ENCODE assay signal across 13 cellular contexts in genomic region chr2:190607014-190607597, GRCh38. TPM values are rescaled to one million over a fixed set of nuclear protein-coding genes. Genes with fewer than 3 reads are reported as not detected.
DNase-seq lines count a peak whose midpoint lies in the region; ATAC-seq and TF ChIP-seq lines count a peak whose summit lies in the region.
"Had no signal": no experiment of that assay in that cellular context is flagged by ENCODE, and none has a peak within 500 bp of the region (broad histone marks: within the 10 kb centered on the region; RNA-seq: fewer than 3 reads in every experiment).

No MANE protein-coding gene starts in this region.

- H2BK120ac ChIP-seq in IMR-90 (ENCODE audit: low read depth, low read length) = peak overlapping the region; percentile 65; the same call in 1 of the 2 replicates

- POLR2A ChIA-PET in IMR-90 (lab: Charles Lee; ENCODE audit: unreplicated experiment) = no interaction called here
- POLR2A ChIA-PET in naive thymus-derived CD8-positive, alpha-beta T cell (lab: Charles Lee) = no interaction called here

- no peak overlapping the region for H2BK5ac ChIP-seq in IMR-90 (ENCODE audit: low read depth, low read length, poor library complexity, severe bottlenecking)

- 0 out of 2 replicates have a peak overlapping the region, but pooled peaks have one; percentile 28 for H3K56ac ChIP-seq in IMR-90 (ENCODE audit: extremely low read depth, insufficient read depth, low read length)

- H2AK5ac ChIP-seq in IMR-90 (ENCODE audit: low read depth, low read length) = no peak overlapping the region

- no peaks in the 10 kb centered on the region for H3K9me1 ChIP-seq in IMR-90 (ENCODE audit: insufficient read depth, low read length)

- peaks cover 3% of the 10 kb centered on the region; the same call in 1 of the 2 replicates for H3K4me1 ChIP-seq in IMR-90 (ENCODE audit: control insufficient read depth, insufficient read depth, low read length)
- H3K4me1 ChIP-seq: ascending aorta, Peyer's patch had no signal

- H3K4me2 ChIP-seq in IMR-90 (ENCODE audit: low read depth, low read length) = peak overlapping the region; percentile 32; the same call in 1 of the 2 replicates

- H3K27ac ChIP-seq in IMR-90 (ENCODE audit: insufficient read depth, low read length) = no peak overlapping the region
- H3K27ac ChIP-seq: ascending aorta, Peyer's patch had no signal

- 0 out of 2 replicates have a peak overlapping the region, but pooled peaks have one; percentile 3 for H4K91ac ChIP-seq in IMR-90 (ENCODE audit: insufficient read depth, low read depth, low read length)

- H3K4me3 Mint-ChIP-seq in nephron progenitor cell = no peak overlapping the region
- no peak overlapping the region for H3K4me3 Mint-ChIP-seq in naive thymus-derived CD8-positive, alpha-beta T cell
- H3K4me3 Mint-ChIP-seq: IgD-negative memory B cell, natural killer cell had no signal

- CTCF ChIA-PET in IMR-90 (lab: Yijun Ruan, JAX) = interaction anchor here (0.6 kb wide), 1 partner anchor 16 kb away, joined by 3 read pairs; no protein-coding TSS in a partner anchor

- peaks cover 6% of the 10 kb centered on the region for H3K36me3 Mint-ChIP-seq in nephron progenitor cell (ENCODE audit: low read depth)
- peaks cover 0 to 3% (median 0%) of the 10 kb centered on the region in 3 donors for H3K36me3 Mint-ChIP-seq in naive thymus-derived CD8-positive, alpha-beta T cell
- H3K36me3 Mint-ChIP-seq: IgD-negative memory B cell, natural killer cell had no signal

- no peak overlapping the region for H2BK15ac ChIP-seq in IMR-90 (ENCODE audit: low read depth, low read length)

- peak overlapping the region; percentile 56 for H3K27ac Mint-ChIP-seq in nephron progenitor cell
- H3K27ac Mint-ChIP-seq in naive thymus-derived CD8-positive, alpha-beta T cell = no peak overlapping the region
- H3K27ac Mint-ChIP-seq: natural killer cell had no signal

- H3K14ac ChIP-seq in IMR-90 (replicated peaks; ENCODE audit: low read depth, low read length) = no peak overlapping the region

- H3K18ac ChIP-seq in IMR-90 (ENCODE audit: low read depth, low read length) = no peak overlapping the region

- no peaks in the 10 kb centered on the region for H3K36me3 ChIP-seq in IMR-90 (ENCODE audit: control insufficient read depth, insufficient read depth, low read length)
- H3K36me3 ChIP-seq: ascending aorta, Peyer's patch had no signal

- in situ Hi-C loops in IMR-90 (cut with MboI; ENCODE audit: low sequenced_read_pairs) = no loop called here

- no peaks in the 10 kb centered on the region for H3K79me1 ChIP-seq in IMR-90 (ENCODE audit: low read depth in 1 of 2, low read length in 2 of 2)

- no peaks in the 10 kb centered on the region for H3K27me3 ChIP-seq in IMR-90 (ENCODE audit: control insufficient read depth, insufficient read depth, low read length)
- H3K27me3 ChIP-seq: ascending aorta, Peyer's patch had no signal

- no peak overlapping the region for H2AK9ac ChIP-seq in IMR-90 (replicated peaks; ENCODE audit: low read depth, low read length, poor library complexity)

- intact Hi-C loops in IMR-90 (cut with micrococcal nuclease) = no loop called here

- H3K4ac ChIP-seq in IMR-90 (ENCODE audit: low read depth, low read length) = no peak overlapping the region

- 38% methylated on average over 1 of the region's 4 CpGs; no CpG with 5 or more reads in 1 of the 2 experiments for WGBS in IMR-90 (ENCODE audit: extremely low coverage in 2 of 2, insufficient read length in 1 of 2), 2 experiments

- BruUV-seq in IMR-90 (replicated peaks; lab: Mats Ljungman, UMichigan) = no TSS peak

- H3K27me3 Mint-ChIP-seq in nephron progenitor cell (ENCODE audit: low read depth, poor library complexity) = no peaks in the 10 kb centered on the region
- no peaks in the 10 kb centered on the region for H3K27me3 Mint-ChIP-seq in naive thymus-derived CD8-positive, alpha-beta T cell
- H3K27me3 Mint-ChIP-seq: IgD-negative memory B cell had no signal

- no peak for TF ChIP-seq RAD21 in IMR-90 (IDR thresholded peaks at IDR 0.05; ENCODE audit: low read length)

- H3K4me3 ChIP-seq in IMR-90 (ENCODE audit: insufficient read depth, low read depth, low read length) = no peak overlapping the region
- peak overlapping the region in 1 of 2 donors; percentile 37 for H3K4me3 ChIP-seq in cardiac fibroblast (replicated peaks in 1 of 2; ENCODE audit: low read depth in 2 of 2, low read length in 2 of 2)
- H3K4me3 ChIP-seq: ascending aorta, Peyer's patch had no signal

- no peaks in the 10 kb centered on the region for H3K9me3 ChIP-seq in IMR-90 (ENCODE audit: control insufficient read depth, insufficient read depth, low read length)
- H3K9me3 ChIP-seq: ascending aorta, Peyer's patch had no signal

- dilution Hi-C loops in IMR-90 (cut with HindIII; ENCODE audit: low sequenced_read_pairs, unreplicated experiment) = no loop called here

- H3K23ac ChIP-seq in IMR-90 (ENCODE audit: low read depth, low read length) = no peak overlapping the region

- no peak for TF ChIP-seq POLR2A in IMR-90 (IDR thresholded peaks at IDR 0.05; ENCODE audit: low read depth, low read length)

- 0 out of 4 replicates have a peak overlapping the region, but pooled peaks of 1 of the 2 experiments have one; percentile 30 for H4K8ac ChIP-seq in IMR-90 (ENCODE audit: low read depth in 2 of 2, low read length in 2 of 2)

- no peak overlapping the region for H3K9ac ChIP-seq in IMR-90 (ENCODE audit: low read depth, low read length)

- H2BK20ac ChIP-seq in IMR-90 (ENCODE audit: low read depth, low read length) = peak overlapping the region; percentile 62; the same call in 1 of the 2 replicates

- DNase-seq in IMR-90 = peak; percentile 83
- DNase-seq in cardiac fibroblast (ENCODE audit: low read depth in 2 of 2) = peak; percentile 92
- peak; percentile 4 for DNase-seq in nephron progenitor cell
- no peak for DNase-seq in stimulated activated CD4-positive, alpha-beta T cell treated with anti-CD3 and anti-CD28 coated beads, Interleukin-4, amount 100 ng/mL, for 1 hour
- DNase-seq in iPS-NIHi7 (ENCODE audit: extremely low spot score) = no peak
- no peak for DNase-seq in naive thymus-derived CD8-positive, alpha-beta T cell
- DNase-seq: natural killer cell; Peyer's patch; stimulated activated CD4-positive, alpha-beta T cell treated with anti-CD3 and anti-CD28 coated beads, Interleukin-15, amount 100 ng/mL, for 24 hours had no signal

- ATAC-seq in GM18868 (IDR thresholded peaks at IDR 0.05; ENCODE audit: unreplicated experiment) = peak; percentile 44
- peak; percentile 85 for ATAC-seq in IMR-90 (ENCODE audit: low read depth)
- ATAC-seq in GM18873 (IDR thresholded peaks at IDR 0.05; ENCODE audit: low FRiP score, unreplicated experiment) = no peak
- ATAC-seq in naive thymus-derived CD8-positive, alpha-beta T cell = no peak
- ATAC-seq: natural killer cell had no signal

- no peaks in the 10 kb centered on the region for H4K20me1 ChIP-seq in IMR-90 (ENCODE audit: insufficient read depth, low read length)

- H4K5ac ChIP-seq in IMR-90 (ENCODE audit: low read depth, low read length) = no peak overlapping the region

- H2AFZ ChIP-seq in IMR-90 (replicated peaks; ENCODE audit: low read length, poor library complexity) = peak overlapping the region; percentile 53

- H3K9me3 Mint-ChIP-seq in nephron progenitor cell = peaks cover 30% of the 10 kb centered on the region
- H3K9me3 Mint-ChIP-seq in naive thymus-derived CD8-positive, alpha-beta T cell = no peaks in the 10 kb centered on the region
- H3K9me3 Mint-ChIP-seq: natural killer cell had no signal

- TF ChIP-seq CTCF in IMR-90 (conservative IDR thresholded peaks at IDR 0.05; ENCODE audit: low read depth, low read length) (no peak), cardiac fibroblast (IDR thresholded peaks at IDR 0.05; ENCODE audit: low read depth, low read length) (no peak), nephron progenitor cell (IDR thresholded peaks at IDR 0.05) (no peak)

- peaks cover 7% of the 10 kb centered on the region for H3K4me1 Mint-ChIP-seq in nephron progenitor cell
- H3K4me1 Mint-ChIP-seq in naive thymus-derived CD8-positive, alpha-beta T cell = peaks cover 0 to 2% (median 0%) of the 10 kb centered on the region in 4 donors
- H3K4me1 Mint-ChIP-seq: natural killer cell had no signal

TF ChIP-seq in IMR-90, 13 proteins besides CTCF, POLR2A, EP300 and RAD21:
- TF ChIP-seq CEBPB (IDR thresholded peaks at IDR 0.05; ENCODE audit: low read depth, low read length) (0 out of 2 replicates have a peak, but pooled peaks have one; percentile 17), NFE2L2 (IDR thresholded peaks at IDR 0.05; ENCODE audit: low read depth, low read length) (no peak)

RNA-seq across cellular contexts. Expression of gene NAB1, which starts 41.8 kb away (rescaled TPM):
- total RNA-seq in IMR-90 (2012; rRNA removed) = 31.2 and 33.6 TPM in 2 replicates
- polyA plus RNA-seq in IMR-90 (2012; rRNA removed) = 9.6 and 11.9 TPM in 2 replicates
- 4.2 and 5.0 TPM in 2 replicates for polyA plus RNA-seq in IMR-90 (2012; cell fraction: cytosol; rRNA removed)
- polyA plus RNA-seq in IMR-90 (2012; cell fraction: nucleus; rRNA removed; ENCODE audit: low replicate concordance) = 10.8 and 32.4 TPM in 2 replicates
- 10 to 100 TPM; 20.1 to 24.3 TPM for total RNA-seq in naive thymus-derived CD8-positive, alpha-beta T cell
- 1 to 10 TPM; 2.7 to 4.3 (median 3.7) TPM for polyA plus RNA-seq in naive thymus-derived CD8-positive, alpha-beta T cell

Comparison
In these comparisons a context has a peak if more than half of its experiments do, and no peak if none do; other contexts are left out.
1. ATAC-seq: peak in GM18868 (single experiment) and IMR-90 (single experiment); none in GM18873 (single experiment) and naive thymus-derived CD8-positive, alpha-beta T cell (0 of 2).
2. DNase-seq: peak in IMR-90 (single experiment), cardiac fibroblast (2 of 2) and nephron progenitor cell (single experiment); none in stimulated activated CD4-positive, alpha-beta T cell treated with anti-CD3 and anti-CD28 coated beads, Interleukin-4, amount 100 ng/mL, for 1 hour (single experiment), iPS-NIHi7 (single experiment) and naive thymus-derived CD8-positive, alpha-beta T cell (0 of 10).